28 cellular contexts compared by ENCODE assay signal in the genomic region with DNA sequence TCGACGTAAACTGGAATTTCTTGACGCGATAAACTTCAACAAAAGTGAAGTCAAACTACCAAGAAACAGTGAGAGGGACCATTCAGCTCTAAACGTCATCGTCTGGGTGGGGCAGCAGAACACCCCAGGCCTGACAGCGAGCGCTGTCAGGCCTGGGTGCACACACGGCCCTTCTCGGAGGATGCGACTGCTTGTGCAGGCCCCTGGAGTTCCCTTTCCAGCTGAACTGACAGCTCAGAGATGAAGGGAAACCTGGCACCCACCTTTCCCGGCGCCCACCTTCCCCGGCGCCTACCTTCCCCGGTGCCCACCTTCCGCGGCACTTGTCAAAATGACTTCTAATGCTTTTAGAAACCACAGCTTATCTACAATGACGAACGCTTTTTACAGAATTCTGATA.
"Had no signal": no experiment of that assay in that cellular context is flagged by ENCODE, and none has a peak within 500 bp of the region (broad histone marks: within the 10 kb centered on the region; RNA-seq: fewer than 3 reads in every experiment).

No MANE protein-coding gene starts in this region.

- H3K4me1 Mint-ChIP-seq: central memory CD8-positive, alpha-beta T cell had no signal

- H3K4me3 ChIP-seq: esophagus muscularis mucosa, gastroesophageal sphincter had no signal

- DNase-seq: activated CD4-positive, alpha-beta memory T cell treated with anti-CD3 and anti-CD28 coated beads for 36 hours; activated CD4-positive, alpha-beta T cell treated with anti-CD3 and anti-CD28 coated beads for 36 hours; activated CD4-positive, alpha-beta T cell treated with anti-CD3 and anti-CD28 coated beads, Interleukin-2, amount 10 ng/mL, durations not matched to agents 24 days and 14 days; activated CD4-positive, CD25-positive, alpha-beta regulatory T cell; activated CD4-positive, CD25-positive, alpha-beta regulatory T cell treated with anti-CD3 and anti-CD28 coated beads, Interleukin-2, amount 50 U/mL, for 72 hours; activated CD8-positive, alpha-beta memory T cell treated with anti-CD3 and anti-CD28 coated beads, Interleukin-2, amount 10 ng/mL, durations not matched to agents 7 days and 5 days; activated CD8-positive, alpha-beta memory T cell treated with anti-CD3 and anti-CD28 coated beads, Interleukin-2, amount 50 U/mL, for 4 hours; activated CD8-positive, alpha-beta T cell treated with anti-CD3 and anti-CD28 coated beads, Interleukin-2, amount 10 ng/mL, durations not matched to agents 7 days and 5 days; activated effector memory CD4-positive, alpha-beta T cell treated with Interleukin-2 at 50 U/mL for 16 hours; activated gamma-delta T cell treated with Interleukin-2 at 50 U/mL for 16 hours; activated naive CD4-positive, alpha-beta T cell treated with anti-CD3 and anti-CD28 coated beads, Interleukin-2, amount 50 U/mL, for 16 hours; activated naive CD4-positive, alpha-beta T cell treated with Interleukin-2 at 50 U/mL for 16 hours; activated T-cell treated with anti-CD3 and anti-CD28 coated beads, Interleukin-2, amount 50 U/mL, for 1 hour; amniotic stem cell; anterior cingulate cortex; brain microvascular endothelial cell; cortex of kidney; dermis blood vessel endothelial cell; effector CD4-positive, alpha-beta T cell; effector memory CD8-positive, alpha-beta T cell; erythroblast; foreskin keratinocyte; T-helper 2 cell had no signal

- H3K27ac ChIP-seq: brain microvascular endothelial cell, esophagus muscularis mucosa, foreskin keratinocyte, gastroesophageal sphincter had no signal

- H3K27me3 ChIP-seq: brain microvascular endothelial cell, esophagus muscularis mucosa, foreskin keratinocyte, gastroesophageal sphincter had no signal

- H3K9me3 Mint-ChIP-seq: activated CD4-positive, alpha-beta memory T cell treated with anti-CD3 and anti-CD28 coated beads for 36 hours; activated CD4-positive, alpha-beta T cell treated with anti-CD3 and anti-CD28 coated beads, Interleukin-2, amount 10 ng/mL, durations not matched to agents 24 days and 14 days; activated T-helper 17 cell treated with anti-CD3 and anti-CD28 coated beads, Interleukin-2, amount 50 U/mL, for 72 hours; central memory CD8-positive, alpha-beta T cell; effector memory CD8-positive, alpha-beta T cell had no signal

- H3K9me3 ChIP-seq: esophagus muscularis mucosa, gastroesophageal sphincter had no signal

- H3K4me3 Mint-ChIP-seq: activated CD4-positive, alpha-beta memory T cell treated with anti-CD3 and anti-CD28 coated beads for 36 hours; activated CD4-positive, alpha-beta T cell treated with anti-CD3 and anti-CD28 coated beads for 36 hours; activated CD4-positive, alpha-beta T cell treated with anti-CD3 and anti-CD28 coated beads, Interleukin-2, amount 10 ng/mL, durations not matched to agents 24 days and 14 days; activated CD8-positive, alpha-beta memory T cell treated with anti-CD3 and anti-CD28 coated beads, Interleukin-2, amount 10 ng/mL, durations not matched to agents 7 days and 5 days; activated CD8-positive, alpha-beta T cell treated with anti-CD3 and anti-CD28 coated beads, Interleukin-2, amount 10 ng/mL, durations not matched to agents 7 days and 5 days; activated naive CD8-positive, alpha-beta T cell; activated T-helper 17 cell treated with anti-CD3 and anti-CD28 coated beads, Interleukin-2, amount 50 U/mL, for 72 hours; central memory CD8-positive, alpha-beta T cell; effector memory CD8-positive, alpha-beta T cell had no signal

- H3K4me1 ChIP-seq: foreskin keratinocyte had no signal

- ATAC-seq: activated CD4-positive, alpha-beta T cell treated with anti-CD3 and anti-CD28 coated beads for 36 hours; activated CD8-positive, alpha-beta memory T cell treated with anti-CD3 and anti-CD28 coated beads, Interleukin-2, amount 10 ng/mL, durations not matched to agents 7 days and 5 days; activated CD8-positive, alpha-beta T cell treated with anti-CD3 and anti-CD28 coated beads, Interleukin-2, amount 10 ng/mL, durations not matched to agents 7 days and 5 days; activated T-helper 17 cell treated with anti-CD3 and anti-CD28 coated beads, Interleukin-2, amount 50 U/mL, for 72 hours; effector memory CD8-positive, alpha-beta T cell; foreskin keratinocyte; gastroesophageal sphincter had no signal

- H3K27ac Mint-ChIP-seq: activated CD4-positive, alpha-beta memory T cell treated with anti-CD3 and anti-CD28 coated beads for 36 hours; activated CD4-positive, alpha-beta T cell treated with anti-CD3 and anti-CD28 coated beads for 36 hours; activated CD4-positive, alpha-beta T cell treated with anti-CD3 and anti-CD28 coated beads, Interleukin-2, amount 10 ng/mL, durations not matched to agents 24 days and 14 days; activated CD8-positive, alpha-beta memory T cell treated with anti-CD3 and anti-CD28 coated beads, Interleukin-2, amount 10 ng/mL, durations not matched to agents 7 days and 5 days; activated CD8-positive, alpha-beta T cell treated with anti-CD3 and anti-CD28 coated beads, Interleukin-2, amount 10 ng/mL, durations not matched to agents 7 days and 5 days had no signal
